13 cellular contexts compared by ENCODE assay signal in genomic region chr9:123225995-123226394, GRCh38. TPM values are rescaled to one million over a fixed set of nuclear protein-coding genes. Genes with fewer than 3 reads are reported as not detected.
DNase-seq lines count a peak whose midpoint lies in the region; ATAC-seq, FAIRE-seq and TF ChIP-seq lines count a peak whose summit lies in the region.
"Had no signal": no experiment of that assay in that cellular context is flagged by ENCODE, and none has a peak within 500 bp of the region (broad histone marks: within the 10 kb centered on the region; RNA-seq: fewer than 3 reads in every experiment).

No MANE protein-coding gene starts in this region.

- intact Hi-C loops in K562 (cut with micrococcal nuclease), result loop anchor here (10.0 kb wide), 1 partner anchor 141 kb away; no protein-coding TSS in a partner anchor

- ATAC-seq in K562 (no peak), GM18519 (IDR thresholded peaks at IDR 0.05; ENCODE audit: low FRiP score, unreplicated experiment) (no peak), HG03095 (IDR thresholded peaks at IDR 0.05; ENCODE audit: unreplicated experiment) (no peak), HG03159 (IDR thresholded peaks at IDR 0.05; ENCODE audit: unreplicated experiment) (no peak)

- TF ChIP-seq POLR2A in K562 (conservative IDR thresholded peaks at IDR 0.05), result no peak

- no peak for TF ChIP-seq RAD21 in K562 (CRISPR knock-in tag; conservative IDR thresholded peaks at IDR 0.05 in 1 of 2, IDR thresholded peaks at IDR 0.05 in 1 of 2)

- no peaks in the 10 kb centered on the region for H3K9me3 ChIP-seq in K562 (replicated peaks; ENCODE audit: control insufficient read depth, insufficient read depth, low read depth, low read length)
- H3K9me3 ChIP-seq: esophagus muscularis mucosa, sigmoid colon had no signal

- H3K4me3 ChIP-seq in AG10803 (ENCODE audit: low read length) (no peak overlapping the region), K562 (no peak overlapping the region)
- H3K4me3 ChIP-seq: esophagus muscularis mucosa, lung, sigmoid colon had no signal

- FAIRE-seq in K562 (lab: Jason Lieb, UNC), result no peak

- TF ChIP-seq EP300 in K562 (IDR thresholded peaks at IDR 0.05; ENCODE audit: low read length), result no peak

- H3K4me2 ChIP-seq in K562 (ENCODE audit: insufficient read depth, low read length), result no peak overlapping the region

- in situ Hi-C loops in K562 (cut with MboI), result no loop called here

- H3K9ac ChIP-seq in K562 (ENCODE audit: insufficient read depth in 1 of 2, low read depth in 2 of 2, low read length in 2 of 2), result no peak overlapping the region

- WGBS in K562 (ENCODE audit: insufficient coverage, low coverage, missing lambda C conversion rate), result 23% methylated on average over 4 of the region's 4 CpGs

- peaks cover 0 to 3% of the 10 kb centered on the region in 2 experiments; a peak in 2 of 5 replicates for H3K4me1 ChIP-seq in K562 (replicated peaks in 1 of 2; ENCODE audit: control insufficient read depth in 2 of 2, insufficient read depth in 2 of 2, low read length in 2 of 2)

- no peaks in the 10 kb centered on the region for H4K20me1 ChIP-seq in K562 (replicated peaks; ENCODE audit: control insufficient read depth, insufficient read depth, low read length)

- CTCF ChIA-PET in K562 (lab: Yijun Ruan, JAX; ENCODE audit: low intra/inter-chr PET ratio), result no interaction called here

- no peak overlapping the region for H3K27ac ChIP-seq in K562 (ENCODE audit: extremely low read depth, low read depth, low read length)
- H3K27ac ChIP-seq: esophagus muscularis mucosa, sigmoid colon had no signal

- BruUV-seq in K562 (replicated peaks; lab: Mats Ljungman, UMichigan), result no TSS peak

- POLR2A ChIA-PET in K562 (lab: Yijun Ruan, JAX), result interaction anchor here (0.9 kb wide), 1 partner anchor 56 kb away, joined by 4 read pairs; no protein-coding TSS in a partner anchor

- no peak overlapping the region for H2AFZ ChIP-seq in K562 (ENCODE audit: low read depth, low read length)

- H3K9me1 ChIP-seq in K562 (ENCODE audit: control insufficient read depth, insufficient read depth, low read length), result no peaks in the 10 kb centered on the region

- no peaks in the 10 kb centered on the region for H3K27me3 ChIP-seq in K562 (ENCODE audit: control insufficient read depth in 2 of 2, insufficient read depth in 2 of 2, low read length in 2 of 2)
- H3K27me3 ChIP-seq: esophagus muscularis mucosa, sigmoid colon had no signal

- DNase-seq in AG10803 (ENCODE audit: low read depth), result peak; percentile 3
- DNase-seq in Daoy (ENCODE audit: low read depth), result peak; percentile 45
- peak; percentile 28 for DNase-seq in RPMI7951 (ENCODE audit: low read depth)
- peak in 2 of 4 experiments; percentile 12 to 16 for DNase-seq in K562 (ENCODE audit: extremely low read depth in 1 of 4, low spot score in 3 of 4)
- DNase-seq in NCI-H1092 treated with DMSO at 0.1 percent for 48 hours (lab: John Stamatoyannopoulos, UW), result no peak
- DNase-seq: cortex of kidney, NCI-H2081 treated with DMSO at 0.1 percent for 48 hours, sigmoid colon had no signal

- TF ChIP-seq CTCF in AG10803 (conservative IDR thresholded peaks at IDR 0.05; ENCODE audit: low read length) (no peak), K562 (IDR thresholded peaks at IDR 0.05 in 2 of 3, conservative IDR thresholded peaks at IDR 0.05 in 1 of 3; ENCODE audit: insufficient read depth in 2 of 3, low read depth in 1 of 3, low read length in 3 of 3) (no peak)

- peaks cover 72% of the 10 kb centered on the region for H3K79me2 ChIP-seq in K562 (ENCODE audit: control insufficient read depth, insufficient read depth, low read length)

- H3K36me3 ChIP-seq in K562 (ENCODE audit: control insufficient read depth, insufficient read depth, low read length), result peaks cover 26% of the 10 kb centered on the region; the same call in 2 of the 3 replicates
- H3K36me3 ChIP-seq: esophagus muscularis mucosa, sigmoid colon had no signal

TF ChIP-seq in K562, 482 proteins besides CTCF, POLR2A, EP300 and RAD21 (continues in another document):
- no peak for TF ChIP-seq ZBTB34 (CRISPR knock-in tag; IDR thresholded peaks at IDR 0.05)
- TF ChIP-seq JUND (IDR thresholded peaks at IDR 0.05; ENCODE audit: borderline replicate concordance, low read depth, low read length), result peak; percentile 62; the same call in 1 of the 2 replicates
- TF ChIP-seq JUND (tag; IDR thresholded peaks at IDR 0.05; ENCODE audit: borderline replicate concordance, low read depth, low read length), result peak; percentile 30; the same call in 1 of the 3 replicates
- 0 out of 2 replicates have a peak, but pooled peaks have one; percentile 17 for TF ChIP-seq HMBOX1 (IDR thresholded peaks at IDR 0.05)
- TF ChIP-seq ZNF609 (CRISPR knock-in tag; IDR thresholded peaks at IDR 0.05; ENCODE audit: borderline replicate concordance), result no peak

RNA-seq across cellular contexts. Expression of gene STRBP, which starts 42.4 kb away (rescaled TPM):
- 43.1 and 44.6 TPM in 2 replicates for total RNA-seq in Daoy (2014; rRNA removed; shearing (Covaris generic))
- 10.6 and 11.0 TPM in 2 replicates for total RNA-seq in RPMI7951 (2014; rRNA removed; shearing (Covaris generic))
- 46.0 and 136 TPM in 2 replicates for total RNA-seq in K562 (2011; cell fraction: chromatin; rRNA removed; ENCODE audit: low replicate concordance)
- total RNA-seq in K562 (2011; cell fraction: nucleolus; rRNA removed), result 19.3 and 35.9 TPM in 2 replicates
- 54.3 and 86.7 TPM in 2 replicates for total RNA-seq in K562 (2011; cell fraction: nucleoplasm; rRNA removed)
- total RNA-seq in K562 (2014; rRNA removed), result 53.8 and 55.9 TPM in 2 replicates
- total RNA-seq in K562 (2014; rRNA removed; fragmentation: Illumina TruSeq; extraction: Trizol), result 84.0 and 87.4 TPM in 2 replicates
- 67.9 and 75.3 TPM in 2 replicates for total RNA-seq in K562 (2015; rRNA removed; fragmentation: Illumina TruSeq; extraction: Trizol)
- 66.5 and 73.5 TPM in 2 replicates for total RNA-seq in K562 (2021)
- 54.7 and 72.2 TPM in 2 replicates for polyA plus RNA-seq in K562 (2011; rRNA removed)
- 13.6 and 21.7 TPM in 2 replicates for polyA plus RNA-seq in K562 (2011; cell fraction: cytosol; rRNA removed)
- polyA plus RNA-seq in K562 (2011; cell fraction: nucleus; rRNA removed), result 71.8 and 82.8 TPM in 2 replicates
- 64.9 and 101 TPM in 2 replicates for polyA plus RNA-seq in K562 (2012)
- polyA plus RNA-seq in K562 (2014; fragmentation: Illumina TruSeq; extraction: Trizol), result 56.1 and 70.2 TPM in 2 replicates
- polyA plus RNA-seq in K562 (2014; fragmentation: Nextera tagmentation; extraction: Ambion mirVana), result 10 to 100 TPM; 27.7 to 27.8 TPM
- polyA plus RNA-seq in K562 (2014; rRNA removed), result 52.1 and 56.0 TPM in 2 replicates
- 77.1 and 87.7 TPM in 2 replicates for polyA minus RNA-seq in K562 (2011; rRNA and poly(A)+ RNA removed)
- 22.9 and 56.2 TPM in 2 replicates for polyA minus RNA-seq in K562 (2011; cell fraction: cytosol; rRNA and poly(A)+ RNA removed)
- polyA minus RNA-seq in K562 (2011; cell fraction: nucleus; rRNA and poly(A)+ RNA removed), result 30.8 and 58.6 TPM in 2 replicates
